Comparison of ENCODE assay signal across 20 cellular contexts in the genomic region with DNA sequence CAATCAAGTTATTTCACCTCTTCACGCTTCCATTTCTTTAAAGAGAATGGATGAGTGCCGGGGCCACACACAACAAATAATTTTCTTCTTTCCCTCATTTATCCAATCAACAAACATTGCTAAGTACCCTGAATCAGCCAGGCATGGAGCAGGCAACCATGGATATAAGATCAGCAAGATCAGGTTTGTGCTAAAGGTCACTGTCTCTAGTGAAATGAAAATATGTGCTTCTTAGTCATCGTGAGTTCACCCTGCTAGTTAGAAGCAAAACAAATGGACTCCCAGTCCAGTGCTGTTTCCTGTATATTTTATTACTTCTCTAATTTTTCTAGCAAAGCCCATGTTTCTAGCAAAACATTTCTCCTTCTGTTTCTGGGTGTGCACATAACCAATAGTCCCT.
A peak's percentile ranks its signal among the peaks of the same experiment; 100 is the strongest.
DNase-seq lines count a peak whose midpoint lies in the region; TF ChIP-seq lines count a peak whose summit lies in the region.
"Had no signal": no experiment of that assay in that cellular context is flagged by ENCODE, and none has a peak within 500 bp of the region (broad histone marks: within the 10 kb centered on the region; RNA-seq: fewer than 3 reads in every experiment).

No MANE protein-coding gene starts in this region.

- no peak overlapping the region for H3K4me3 Mint-ChIP-seq in chondrocyte (ENCODE audit: unreplicated experiment)
- H3K4me3 Mint-ChIP-seq: activated CD4-positive, alpha-beta memory T cell treated with anti-CD3 and anti-CD28 coated beads for 36 hours; activated naive CD8-positive, alpha-beta T cell treated with anti-CD3 and anti-CD28 coated beads, Interleukin-2, amount 10 ng/mL, durations not matched to agents 7 days and 5 days; activated T-cell treated with anti-CD3 and anti-CD28 coated beads, Interleukin-2, amount 50 U/mL, for 72 hours; nephron progenitor cell had no signal

- DNase-seq in AG08395 (ENCODE audit: low spot score) (peak; percentile 41), LHCN-M2 (ENCODE audit: low read depth) (peak; percentile 68), chondrocyte (ENCODE audit: low spot score) (no peak), kidney tubule cell (ENCODE audit: low spot score) (peak; percentile 81), activated gamma-delta T cell (lab: John Stamatoyannopoulos, UW) (no peak), HuH-7.5 (ENCODE audit: low spot score) (no peak), WERI-Rb-1 (no peak), GOT3 (lab: John Stamatoyannopoulos, UW) (no peak)
- DNase-seq: activated CD4-positive, alpha-beta memory T cell treated with anti-CD3 and anti-CD28 coated beads for 36 hours; activated naive CD8-positive, alpha-beta T cell treated with anti-CD3 and anti-CD28 coated beads, Interleukin-2, amount 10 ng/mL, durations not matched to agents 7 days and 5 days; activated T-cell treated with anti-CD3 and anti-CD28 coated beads, Interleukin-2, amount 50 U/mL, for 72 hours; Caco-2; central memory CD4-positive, alpha-beta T cell; islet precursor cell; MM.1S; NCI-H2029 treated with DMSO at 0.1 percent for 48 hours; NCI-H510A treated with DMSO at 0.1 percent for 48 hours; nephron progenitor cell; stomach had no signal

- no peaks in the 10 kb centered on the region for H3K36me3 Mint-ChIP-seq in chondrocyte (ENCODE audit: low read depth)
- H3K36me3 Mint-ChIP-seq: activated CD4-positive, alpha-beta memory T cell treated with anti-CD3 and anti-CD28 coated beads for 36 hours; activated naive CD8-positive, alpha-beta T cell treated with anti-CD3 and anti-CD28 coated beads, Interleukin-2, amount 10 ng/mL, durations not matched to agents 7 days and 5 days had no signal

- H3K4me3 ChIP-seq in WERI-Rb-1 (ENCODE audit: low read depth, low read length): no peak overlapping the region
- H3K4me3 ChIP-seq: stomach, vagina had no signal

- no peak overlapping the region for H3K27ac ChIP-seq in WERI-Rb-1
- H3K27ac ChIP-seq: stomach, vagina had no signal

- H3K9me3 Mint-ChIP-seq in chondrocyte (ENCODE audit: low read depth): no peaks in the 10 kb centered on the region
- H3K9me3 Mint-ChIP-seq: nephron progenitor cell had no signal

- H3K27me3 Mint-ChIP-seq in chondrocyte (ENCODE audit: low read depth): no peaks in the 10 kb centered on the region
- H3K27me3 Mint-ChIP-seq: activated CD4-positive, alpha-beta memory T cell treated with anti-CD3 and anti-CD28 coated beads for 36 hours; activated naive CD8-positive, alpha-beta T cell treated with anti-CD3 and anti-CD28 coated beads, Interleukin-2, amount 10 ng/mL, durations not matched to agents 7 days and 5 days had no signal

- peaks cover 41% of the 10 kb centered on the region for H3K4me1 Mint-ChIP-seq in chondrocyte (ENCODE audit: low read depth)
- H3K4me1 Mint-ChIP-seq: activated naive CD8-positive, alpha-beta T cell treated with anti-CD3 and anti-CD28 coated beads, Interleukin-2, amount 10 ng/mL, durations not matched to agents 7 days and 5 days had no signal

- H3K27ac Mint-ChIP-seq in chondrocyte (ENCODE audit: unreplicated experiment): peak overlapping the region; percentile 46
- H3K27ac Mint-ChIP-seq: activated CD4-positive, alpha-beta memory T cell treated with anti-CD3 and anti-CD28 coated beads for 36 hours; activated naive CD8-positive, alpha-beta T cell treated with anti-CD3 and anti-CD28 coated beads, Interleukin-2, amount 10 ng/mL, durations not matched to agents 7 days and 5 days; activated T-cell treated with anti-CD3 and anti-CD28 coated beads, Interleukin-2, amount 50 U/mL, for 72 hours; nephron progenitor cell had no signal

- no peaks in the 10 kb centered on the region for H3K9me3 ChIP-seq in WERI-Rb-1 (ENCODE audit: severe bottlenecking)
- H3K9me3 ChIP-seq: Caco-2, stomach, vagina had no signal

- H3K27me3 ChIP-seq in WERI-Rb-1 (ENCODE audit: insufficient read depth, low read depth, severe bottlenecking): no peaks in the 10 kb centered on the region
- H3K27me3 ChIP-seq: stomach, vagina had no signal

- TF ChIP-seq CTCF in chondrocyte (IDR thresholded peaks at IDR 0.05) (no peak), WERI-Rb-1 (IDR thresholded peaks at IDR 0.05; ENCODE audit: low read depth, low read length) (no peak)

- H3K36me3 ChIP-seq in WERI-Rb-1: no peaks in the 10 kb centered on the region
- H3K36me3 ChIP-seq: stomach, vagina had no signal

Comparison
In these comparisons a context has a peak if more than half of its experiments do, and no peak if none do; other contexts are left out.
1. DNase-seq: peak in AG08395 (single experiment), LHCN-M2 (single experiment) and kidney tubule cell (single experiment); none in chondrocyte (single experiment), activated gamma-delta T cell (single experiment), HuH-7.5 (single experiment), WERI-Rb-1 (single experiment) and GOT3 (single experiment).